ENCODE assay signal across 8 cellular contexts in the genomic region with DNA sequence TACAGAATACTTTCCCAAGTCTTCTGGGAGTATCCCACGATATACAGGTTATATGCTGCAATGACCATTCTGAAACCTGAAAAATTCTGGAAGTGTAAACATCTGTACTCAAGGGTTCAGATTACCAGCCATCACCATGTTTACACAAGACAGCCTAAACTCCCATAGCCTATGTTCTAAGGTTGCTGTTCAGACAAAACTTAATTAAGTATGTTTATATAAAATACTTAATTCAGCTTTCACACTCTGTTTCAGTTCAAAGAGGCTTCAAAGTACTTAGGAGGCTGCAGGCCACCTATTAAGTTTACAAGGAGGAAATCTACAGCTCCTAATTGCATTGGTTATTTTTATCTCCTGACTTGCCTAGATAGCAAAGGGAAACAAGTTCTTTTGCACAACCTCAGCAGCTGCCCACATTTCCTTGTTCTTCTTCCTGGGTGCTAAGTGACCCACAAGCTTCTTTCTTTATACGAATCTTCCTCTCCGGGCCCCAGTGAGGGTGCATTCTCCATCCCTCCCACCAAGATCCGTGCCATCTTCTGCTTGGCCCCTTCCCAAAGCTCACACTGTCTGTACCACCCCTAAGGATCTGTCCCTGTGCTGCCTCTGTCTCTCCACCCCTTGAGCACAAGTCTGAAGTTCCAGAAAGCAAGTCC. TPM values are rescaled to one million over a fixed set of nuclear protein-coding genes. Genes with fewer than 3 reads are reported as not detected.
DNase-seq lines count a peak whose midpoint lies in the region; ATAC-seq and TF ChIP-seq lines count a peak whose summit lies in the region.

No MANE protein-coding gene starts in this region.

- POLR2A ChIA-PET in PC-9 (lab: Charles Lee; ENCODE audit: unreplicated experiment): interaction anchor here (0.5 to 0.6 kb wide), 2 partner anchors 318 to 325 kb away, joined by 3 to 7 read pairs; no protein-coding TSS in a partner anchor

- H3K9me2 ChIP-seq in PC-9 (ENCODE audit: insufficient read depth): no peaks in the 10 kb centered on the region

- peak; percentile 8 for DNase-seq in activated CD4-positive, CD25-positive, alpha-beta regulatory T cell treated with anti-CD3 and anti-CD28 coated beads, Interleukin-2, amount 50 U/mL, for 72 hours
- DNase-seq in activated CD4-positive, CD25-positive, alpha-beta regulatory T cell (lab: John Stamatoyannopoulos, UW): no peak
- DNase-seq in PC-9 (peak in 1 of 2 experiments; percentile 64), fibroblast of gingiva (ENCODE audit: low read depth) (peak; percentile 14)
- no peak for DNase-seq in stimulated activated CD4-positive, alpha-beta T cell treated with anti-CD3 and anti-CD28 coated beads, Interleukin-4, amount 100 ng/mL, for 24 hours

- H2AFZ ChIP-seq in PC-9: no peak overlapping the region

- peaks cover 46% of the 10 kb centered on the region for H4K20me1 ChIP-seq in PC-9 (ENCODE audit: insufficient read depth)

- no peaks in the 10 kb centered on the region for H3K36me3 ChIP-seq in PC-9 (ENCODE audit: low read depth)
- no peaks in the 10 kb centered on the region for H3K36me3 ChIP-seq in skeletal muscle tissue (ENCODE audit: control insufficient read depth in 3 of 3, insufficient read depth in 3 of 3, low read length in 3 of 3)

- no peak for TF ChIP-seq CTCF in PC-9 (conservative IDR thresholded peaks at IDR 0.05)

- H3K9me3 ChIP-seq in PC-9 (ENCODE audit: insufficient read depth, low read depth) (no peaks in the 10 kb centered on the region), skeletal muscle tissue (ENCODE audit: control insufficient read depth in 3 of 3, low read length in 3 of 3) (no peaks in the 10 kb centered on the region)

- H3K27ac ChIP-seq in PC-9: peak overlapping the region; percentile 24
- H3K27ac ChIP-seq in skeletal muscle tissue (ENCODE audit: low read depth, low read length): peak overlapping the region; percentile 94

- H3K9ac ChIP-seq in skeletal muscle tissue (ENCODE audit: low read depth in 1 of 3, low read length in 3 of 3): peak overlapping the region in 2 of 3 donors; percentile 46 to 99

- H3K4me1 ChIP-seq in PC-9 (replicated peaks; ENCODE audit: insufficient read depth): peaks cover 30% of the 10 kb centered on the region
- H3K4me1 ChIP-seq in skeletal muscle tissue (ENCODE audit: control insufficient read depth in 3 of 3, insufficient read depth in 3 of 3, low read length in 3 of 3): peaks cover 30 to 36% (median 30%) of the 10 kb centered on the region in 3 donors

- H3K4me3 ChIP-seq in PC-9 (peak overlapping the region; percentile 96), skeletal muscle tissue (ENCODE audit: low read length in 3 of 3) (peak overlapping the region in 2 of 3 donors; percentile 44 to 99)

- intact Hi-C loops in PC-9 (cut with micrococcal nuclease; ENCODE audit: unreplicated experiment): loop anchor here (2.0 to 5.0 kb wide), 2 partner anchors 42 to 417 kb away; partner anchors contain the start of genes DGKQ and UVSSA

- CTCF ChIA-PET in PC-9 (lab: Charles Lee): interaction anchor here (0.7 kb wide), 1 partner anchor 57 kb away, joined by 4 read pairs; the partner anchor contains the start of gene IDUA

- peaks cover 60% of the 10 kb centered on the region for H3K79me2 ChIP-seq in PC-9 (ENCODE audit: low read depth)

- H3F3A ChIP-seq in PC-9 (ENCODE audit: insufficient read depth, low read depth): peaks cover 25% of the 10 kb centered on the region

- no peak for ATAC-seq in HG03432 (IDR thresholded peaks at IDR 0.05; ENCODE audit: unreplicated experiment)
- ATAC-seq in HG03108 (IDR thresholded peaks at IDR 0.05; ENCODE audit: unreplicated experiment): no peak

- H3K27me3 ChIP-seq in PC-9 (ENCODE audit: insufficient read depth, low read depth) (no peaks in the 10 kb centered on the region), skeletal muscle tissue (ENCODE audit: control insufficient read depth in 3 of 3, insufficient read depth in 3 of 3, low read length in 3 of 3) (no peaks in the 10 kb centered on the region)

- no TSS peak for BruUV-seq in PC-9 (replicated peaks; lab: Mats Ljungman, UMichigan)

- peak overlapping the region; percentile 85 for H3K4me2 ChIP-seq in PC-9

RNA-seq across cellular contexts. Expression of gene GAK, which starts 2.0 kb away (rescaled TPM):
- total RNA-seq in PC-9 (2021) (114 and 138 TPM in 2 replicates), skeletal muscle tissue (19.8 TPM)

RNA-seq across cellular contexts. Expression of gene TMEM175, which starts 2.2 kb away (rescaled TPM):
- total RNA-seq in PC-9 (2021) (13.5 and 20.2 TPM in 2 replicates), skeletal muscle tissue (18.3 TPM)

RNA-seq across cellular contexts. Expression of gene DGKQ, which starts 43.3 kb away (rescaled TPM):
- 11.5 and 16.9 TPM in 2 replicates for total RNA-seq in PC-9 (2021)
- total RNA-seq in skeletal muscle tissue: 2.1 TPM

RNA-seq across cellular contexts. Expression of gene IDUA, which starts 56.7 kb away (rescaled TPM):
- total RNA-seq in PC-9 (2021) (46.6 and 74.7 TPM in 2 replicates), skeletal muscle tissue (1.0 TPM)

Comparison
In these comparisons a context has a peak if more than half of its experiments do, and no peak if none do; other contexts are left out.
1. DNase-seq: peak in activated CD4-positive, CD25-positive, alpha-beta regulatory T cell treated with anti-CD3 and anti-CD28 coated beads, Interleukin-2, amount 50 U/mL, for 72 hours (single experiment) and fibroblast of gingiva (single experiment); none in activated CD4-positive, CD25-positive, alpha-beta regulatory T cell (0 of 4) and stimulated activated CD4-positive, alpha-beta T cell treated with anti-CD3 and anti-CD28 coated beads, Interleukin-4, amount 100 ng/mL, for 24 hours (single experiment).